Comparison of ENCODE assay signal across 12 cellular contexts in the genomic region with DNA sequence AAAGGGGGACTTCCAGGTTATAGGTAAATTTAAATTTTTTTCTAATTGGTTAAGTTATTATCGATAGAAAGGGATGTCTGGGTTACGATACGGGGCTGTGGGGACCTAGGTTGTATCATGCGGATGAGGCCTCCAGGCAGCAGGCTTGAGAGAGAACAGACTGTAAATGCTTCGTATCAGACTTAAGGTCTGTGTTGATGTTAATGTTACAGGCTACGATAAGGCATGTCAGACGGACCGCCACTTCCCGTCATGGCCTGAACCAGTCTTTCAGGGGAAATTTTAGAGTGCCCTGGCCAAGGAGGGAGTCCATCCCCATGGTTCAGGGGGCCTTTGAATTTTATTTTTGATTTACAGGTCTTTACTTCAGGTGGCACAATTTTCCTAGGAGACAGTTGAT. TPM values are rescaled to one million over a fixed set of nuclear protein-coding genes. Genes with fewer than 3 reads are reported as not detected.
DNase-seq lines count a peak whose midpoint lies in the region; ATAC-seq, FAIRE-seq and TF ChIP-seq lines count a peak whose summit lies in the region.
"Had no signal": no experiment of that assay in that cellular context is flagged by ENCODE, and none has a peak within 500 bp of the region (broad histone marks: within the 10 kb centered on the region; RNA-seq: fewer than 3 reads in every experiment).

No MANE protein-coding gene starts in this region.

- H3K79me2 ChIP-seq in DND-41 (ENCODE audit: insufficient read depth, low read length) (peaks cover 77% of the 10 kb centered on the region), endothelial cell of umbilical vein (ENCODE audit: control insufficient read depth, insufficient read depth, low read length) (no peaks in the 10 kb centered on the region), GM23248 (ENCODE audit: insufficient read depth) (no peaks in the 10 kb centered on the region)

- no peaks in the 10 kb centered on the region for H3K9me3 ChIP-seq in DND-41 (ENCODE audit: insufficient read depth, low read length, severe bottlenecking)
- H3K9me3 ChIP-seq in T-helper 17 cell (ENCODE audit: control insufficient read depth, low read length, poor library complexity, severe bottlenecking), result no peaks in the 10 kb centered on the region
- no peaks in the 10 kb centered on the region for H3K9me3 ChIP-seq in endothelial cell of umbilical vein (replicated peaks; ENCODE audit: control insufficient read depth, insufficient read depth, low read length)
- H3K9me3 ChIP-seq in GM23248 (ENCODE audit: low read depth), result no peaks in the 10 kb centered on the region

- H3K9me1 ChIP-seq in endothelial cell of umbilical vein (replicated peaks; ENCODE audit: control insufficient read depth, extremely low read depth, insufficient read depth, low read length), result no peaks in the 10 kb centered on the region

- POLR2A ChIA-PET in endothelial cell of umbilical vein (lab: Charles Lee), result no interaction called here

- no peak overlapping the region for H3K4me3 ChIP-seq in DND-41 (ENCODE audit: low read depth in 1 of 2, low read length in 2 of 2)
- H3K4me3 ChIP-seq in endothelial cell of umbilical vein (replicated peaks in 1 of 3; ENCODE audit: insufficient read depth in 1 of 3, low read depth in 1 of 3, low read length in 3 of 3), result no peak overlapping the region
- H3K4me3 ChIP-seq in rectal smooth muscle tissue (ENCODE audit: low read length), result peak overlapping the region; percentile 74
- no peak overlapping the region for H3K4me3 ChIP-seq in GM23248

- H3K27ac ChIP-seq in DND-41 (ENCODE audit: low read length) (peak overlapping the region; percentile 43), endothelial cell of umbilical vein (ENCODE audit: insufficient read depth, low read depth, low read length) (no peak overlapping the region), rectal smooth muscle tissue (ENCODE audit: low read depth, low read length) (no peak overlapping the region), GM23248 (no peak overlapping the region)

- H3K36me3 ChIP-seq in DND-41 (ENCODE audit: insufficient read depth, low read length) (peaks cover 11% of the 10 kb centered on the region; the same call in 1 of the 2 replicates), endothelial cell of umbilical vein (ENCODE audit: control insufficient read depth in 2 of 2, extremely low read depth in 1 of 2, insufficient read depth in 2 of 2, low read length in 2 of 2) (no peaks in the 10 kb centered on the region), rectal smooth muscle tissue (ENCODE audit: control insufficient read depth, insufficient read depth, low read length) (no peaks in the 10 kb centered on the region), GM23248 (ENCODE audit: low read depth) (no peaks in the 10 kb centered on the region)

- peaks cover 6% of the 10 kb centered on the region; the same call in 1 of the 2 replicates for H4K20me1 ChIP-seq in DND-41 (ENCODE audit: insufficient read depth, low read length)
- no peaks in the 10 kb centered on the region for H4K20me1 ChIP-seq in endothelial cell of umbilical vein (replicated peaks; ENCODE audit: control insufficient read depth, extremely low read depth, insufficient read depth, low read length)
- no peaks in the 10 kb centered on the region for H4K20me1 ChIP-seq in GM23248 (ENCODE audit: insufficient read depth)

- peak overlapping the region; percentile 99 for H3K27ac Mint-ChIP-seq in T-helper 17 cell

- no peak overlapping the region; the same call in 1 of the 2 replicates for H3K4me2 ChIP-seq in DND-41 (ENCODE audit: insufficient read depth, low read length)
- H3K4me2 ChIP-seq in endothelial cell of umbilical vein (ENCODE audit: insufficient read depth, low read length), result no peak overlapping the region
- no peak overlapping the region for H3K4me2 ChIP-seq in GM23248 (ENCODE audit: unreplicated experiment)

- peaks cover 61% of the 10 kb centered on the region for H3K4me1 Mint-ChIP-seq in T-helper 17 cell

- TF ChIP-seq POLR2A in endothelial cell of umbilical vein (IDR thresholded peaks at IDR 0.05; ENCODE audit: low read depth, low read length), result no peak

- CTCF ChIA-PET in endothelial cell of umbilical vein (lab: Charles Lee), result no interaction called here

- no peak for FAIRE-seq in endothelial cell of umbilical vein (lab: Jason Lieb, UNC)
- FAIRE-seq: G401.6, islet of Langerhans, urothelium cell line had no signal

- H2AFZ ChIP-seq in DND-41 (ENCODE audit: low read depth, low read length) (no peak overlapping the region), endothelial cell of umbilical vein (ENCODE audit: low read depth, low read length) (no peak overlapping the region), GM23248 (no peak overlapping the region)

- peak overlapping the region; percentile 71 for H3K4me3 Mint-ChIP-seq in T-helper 17 cell

- ATAC-seq in DND-41 (ENCODE audit: insufficient read depth, low read depth) (no peak), T-helper 17 cell (no peak), HG02938 (IDR thresholded peaks at IDR 0.05; ENCODE audit: unreplicated experiment) (no peak)

- H3K9me2 ChIP-seq in GM23248 (ENCODE audit: insufficient read depth), result no peaks in the 10 kb centered on the region

- no peaks in the 10 kb centered on the region for H3K27me3 Mint-ChIP-seq in T-helper 17 cell

- intact Hi-C loops in endothelial cell of umbilical vein (cut with micrococcal nuclease), result no loop called here

- H3K4me1 ChIP-seq in DND-41 (ENCODE audit: insufficient read depth, low read length) (peaks cover 87% of the 10 kb centered on the region), endothelial cell of umbilical vein (ENCODE audit: control insufficient read depth, extremely low read depth, insufficient read depth, low read length) (peaks cover 26% of the 10 kb centered on the region), rectal smooth muscle tissue (ENCODE audit: control insufficient read depth, insufficient read depth, low read length) (peaks cover 41% of the 10 kb centered on the region), GM23248 (ENCODE audit: insufficient read depth) (peaks cover 3% of the 10 kb centered on the region; the same call in 1 of the 2 replicates)

- dilution Hi-C loops in endothelial cell of umbilical vein (cut with MboI; ENCODE audit: extremely low pct_ligation_motif_present, low sequenced_read_pairs), result no loop called here

- no peaks in the 10 kb centered on the region for H3F3A ChIP-seq in GM23248 (ENCODE audit: insufficient read depth)

- H3K27me3 ChIP-seq in DND-41 (ENCODE audit: insufficient read depth, low read length, poor library complexity) (no peaks in the 10 kb centered on the region), endothelial cell of umbilical vein (ENCODE audit: control insufficient read depth in 2 of 2, insufficient read depth in 2 of 2, low read length in 2 of 2) (peaks cover 0 to 7% of the 10 kb centered on the region in 2 experiments), rectal smooth muscle tissue (ENCODE audit: control insufficient read depth, insufficient read depth, low read length) (no peaks in the 10 kb centered on the region), GM23248 (replicated peaks; ENCODE audit: insufficient read depth) (peaks cover 71% of the 10 kb centered on the region)

- in situ Hi-C loops in GM23248 (cut with MboI), result no loop called here

- no peak for DNase-seq in DND-41
- DNase-seq in T-helper 17 cell, result no peak
- DNase-seq in endothelial cell of umbilical vein (ENCODE audit: low read depth, low spot score), result peak; percentile 19
- no peak for DNase-seq in GM23248
- DNase-seq in NCI-H1092 treated with DMSO at 0.1 percent for 48 hours (lab: John Stamatoyannopoulos, UW), result no peak
- DNase-seq in NCI-H69 (lab: John Stamatoyannopoulos, UW), result no peak
- DNase-seq: cortex of kidney had no signal

- no peaks in the 10 kb centered on the region for H3K36me3 Mint-ChIP-seq in T-helper 17 cell (ENCODE audit: low read depth)

- H3K9ac ChIP-seq in DND-41 (ENCODE audit: low read depth, low read length) (peak overlapping the region; percentile 27; the same call in 1 of the 2 replicates), endothelial cell of umbilical vein (replicated peaks; ENCODE audit: extremely low read depth, insufficient read depth, low read length) (no peak overlapping the region), rectal smooth muscle tissue (ENCODE audit: low read length) (no peak overlapping the region), GM23248 (no peak overlapping the region)

- 79% methylated on average over 9 of the region's 9 CpGs for WGBS in GM23248 (ENCODE audit: low coverage in 1 of 2, low lambda C conversion rate in 2 of 2, missing lambda C conversion rate in 2 of 2), 2 experiments

- no TSS peak for BruUV-seq in endothelial cell of umbilical vein (replicated peaks; lab: Mats Ljungman, UMichigan)

- TF ChIP-seq CTCF in DND-41 (IDR thresholded peaks at IDR 0.05; ENCODE audit: borderline replicate concordance, extremely low read depth, low read length, poor library complexity, severe bottlenecking), result no peak
- TF ChIP-seq CTCF in endothelial cell of umbilical vein (IDR thresholded peaks at IDR 0.05; ENCODE audit: extremely low read depth in 1 of 2, insufficient read depth in 1 of 2, low read depth in 1 of 2, low read length in 2 of 2), result no peak

TF ChIP-seq in endothelial cell of umbilical vein, 7 proteins besides CTCF, POLR2A, EP300 and RAD21 (continues in another document):
- TF ChIP-seq JUN (IDR thresholded peaks at IDR 0.05; ENCODE audit: borderline replicate concordance, insufficient read depth, insufficient read length, low read depth), result no peak
- no peak for TF ChIP-seq GATA2 (IDR thresholded peaks at IDR 0.05; ENCODE audit: insufficient read depth, insufficient read length, low read depth, low read length)
- TF ChIP-seq EZH2 (IDR thresholded peaks at IDR 0.05; ENCODE audit: borderline replicate concordance, low read depth, low read length, severe bottlenecking), result no peak
- no peak for TF ChIP-seq FOS (IDR thresholded peaks at IDR 0.05; ENCODE audit: borderline replicate concordance, insufficient read depth, low read length)
- TF ChIP-seq, protein P1, sequence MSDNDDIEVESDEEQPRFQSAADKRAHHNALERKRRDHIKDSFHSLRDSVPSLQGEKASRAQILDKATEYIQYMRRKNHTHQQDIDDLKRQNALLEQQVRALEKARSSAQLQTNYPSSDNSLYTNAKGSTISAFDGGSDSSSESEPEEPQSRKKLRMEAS (IDR thresholded peaks at IDR 0.05; ENCODE audit: insufficient read depth, insufficient read length), result no peak
- TF ChIP-seq MYC (IDR thresholded peaks at IDR 0.05; ENCODE audit: low read depth, low read length), result no peak

RNA-seq across cellular contexts. Expression of gene ABCG1, which starts 16.7 kb away (rescaled TPM):
- total RNA-seq in T-helper 17 cell (10 to 100 TPM; 43.4 to 75.0 TPM), endothelial cell of umbilical vein (19.6 and 21.2 TPM in 2 replicates)
- polyA plus RNA-seq in endothelial cell of umbilical vein (6.7 and 8.4 TPM in 2 replicates), GM23248 (2016; fragmentation: Nextera tagmentation; extraction: Ambion mirVana) (0.08 TPM in 1 of 2 replicates, not detected in the other)
- 6.9 and 7.6 TPM in 2 replicates for polyA plus RNA-seq in endothelial cell of umbilical vein (2011; cell fraction: cytosol; rRNA removed)
- polyA plus RNA-seq in endothelial cell of umbilical vein (2011; cell fraction: nucleus; rRNA removed), result 12.5 and 13.7 TPM in 2 replicates
- polyA plus RNA-seq in endothelial cell of umbilical vein (2012), result 18.8 and 40.1 TPM in 2 replicates
- polyA minus RNA-seq in endothelial cell of umbilical vein, result 9.5 and 12.1 TPM in 2 replicates
- 4.0 TPM for polyA minus RNA-seq in endothelial cell of umbilical vein (2011; cell fraction: cytosol; rRNA and poly(A)+ RNA removed)
- 9.3 and 9.7 TPM in 2 replicates for polyA minus RNA-seq in endothelial cell of umbilical vein (2011; cell fraction: nucleus; rRNA and poly(A)+ RNA removed)
- not detected in 2 replicates for total RNA-seq in GM23248 (2014; rRNA removed; shearing (Covaris generic))

Comparison
In these comparisons a context has a peak if more than half of its experiments do, and no peak if none do; other contexts are left out.
1. RNA of gene ABCG1, which starts 16.7 kb away (total RNA-seq): 43.4 to 75.0 TPM in T-helper 17 cell and 19.6 to 21.2 TPM in endothelial cell of umbilical vein; not detected in GM23248; every median in the first group is over 10 times any median in the second.